Comparison of ENCODE assay signal across 14 cellular contexts in genomic region chr15:88344786-88345185, GRCh38.
DNase-seq lines count a peak whose midpoint lies in the region.
"Had no signal": no experiment of that assay in that cellular context is flagged by ENCODE, and none has a peak within 500 bp of the region (broad histone marks: within the 10 kb centered on the region; RNA-seq: fewer than 3 reads in every experiment).

No MANE protein-coding gene starts in this region.

- DNase-seq in EH (ENCODE audit: low read depth), result peak; percentile 21
- DNase-seq in SK-N-DZ (ENCODE audit: low spot score), result peak; percentile 91
- no peak for DNase-seq in trophoblast cell
- no peak for DNase-seq in NCI-H1105 treated with DMSO at 0.1 percent for 48 hours (lab: John Stamatoyannopoulos, UW)
- DNase-seq in HT-29 (ENCODE audit: low spot score), result no peak
- DNase-seq in AG08396 (ENCODE audit: low spot score), result no peak
- DNase-seq: C1 segment of cervical spinal cord; Calu3; CD4-positive, alpha-beta memory T cell; COR-L47; DMS53; DMS79 treated with DMSO at 0.1 percent for 48 hours; H7; HCEC 1CT had no signal

- no peak overlapping the region for H3K4me2 ChIP-seq in trophoblast cell (ENCODE audit: low read length)

- H3K23ac ChIP-seq in trophoblast cell (ENCODE audit: low read length), result no peak overlapping the region

- H2BK5ac ChIP-seq in trophoblast cell (ENCODE audit: low read depth, low read length, poor library complexity), result no peak overlapping the region

- H3K79me2 ChIP-seq in trophoblast cell (ENCODE audit: control insufficient read depth, insufficient read depth, low read length, poor library complexity), result no peaks in the 10 kb centered on the region

- H3K14ac ChIP-seq in trophoblast cell (ENCODE audit: low read length), result no peak overlapping the region

- H2BK12ac ChIP-seq in trophoblast cell (ENCODE audit: low read length), result no peak overlapping the region

- H3K4me1 ChIP-seq in trophoblast cell (ENCODE audit: control insufficient read depth in 1 of 2, insufficient read depth in 2 of 2, low read length in 2 of 2), result peaks cover 0 to 5% of the 10 kb centered on the region in 2 experiments

- H4K8ac ChIP-seq in trophoblast cell (ENCODE audit: low read depth, low read length), result no peak overlapping the region

- H3K9ac ChIP-seq in trophoblast cell (ENCODE audit: low read length), result no peak overlapping the region

- no peak overlapping the region for H4K12ac ChIP-seq in trophoblast cell (ENCODE audit: low read depth, low read length)

- no peak overlapping the region for H3K4ac ChIP-seq in trophoblast cell (ENCODE audit: low read depth, low read length)

- no peak overlapping the region for H2AFZ ChIP-seq in trophoblast cell (ENCODE audit: insufficient read depth, low read length, poor library complexity)

- no peak overlapping the region for H3K4me3 ChIP-seq in trophoblast cell (ENCODE audit: low read depth, low read length)

- H3K18ac ChIP-seq in trophoblast cell (ENCODE audit: low read length), result no peak overlapping the region

- no peak overlapping the region for H2BK120ac ChIP-seq in trophoblast cell (ENCODE audit: insufficient read depth, low read length, poor library complexity)

- peak overlapping the region; percentile 21 for H3K27ac ChIP-seq in trophoblast cell (ENCODE audit: low read depth, low read length)

- H3K27me3 ChIP-seq in trophoblast cell (ENCODE audit: insufficient read depth, low read length), result no peaks in the 10 kb centered on the region

- no peak overlapping the region for H4K91ac ChIP-seq in trophoblast cell (ENCODE audit: low read depth, low read length)

- no peaks in the 10 kb centered on the region for H3K79me1 ChIP-seq in trophoblast cell (ENCODE audit: low read length)

- H2AK5ac ChIP-seq in trophoblast cell (ENCODE audit: low read length), result no peak overlapping the region

- no peaks in the 10 kb centered on the region for H3K36me3 ChIP-seq in trophoblast cell (ENCODE audit: control insufficient read depth in 1 of 2, insufficient read depth in 2 of 2, low read length in 2 of 2)

- peaks cover 2% of the 10 kb centered on the region for H3K9me3 ChIP-seq in trophoblast cell (ENCODE audit: insufficient read depth, low read depth, low read length)

- WGBS in trophoblast cell (ENCODE audit: extremely low coverage, insufficient coverage, insufficient read length), result no CpG with 5 or more reads among the region's 2 CpGs

Comparison
In these comparisons a context has a peak if more than half of its experiments do, and no peak if none do; other contexts are left out.
1. DNase-seq: peak in EH (single experiment) and SK-N-DZ (single experiment); none in trophoblast cell (0 of 2), NCI-H1105 treated with DMSO at 0.1 percent for 48 hours (single experiment), HT-29 (single experiment) and AG08396 (single experiment).